ENCODE assay signal across 1 cellular context in genomic region chr4:184280591-184281071, GRCh38.
TF ChIP-seq lines count a peak whose summit lies in the region.

No MANE protein-coding gene starts in this region.

TF ChIP-seq in GM23338, 12 proteins besides CTCF, POLR2A, EP300 and RAD21 (continued from another document):
- TF ChIP-seq ZNF462 (CRISPR knock-in tag; IDR thresholded peaks at IDR 0.05) = no peak
